24 cellular contexts compared by ENCODE assay signal in genomic region chr1:207071426-207071825, GRCh38. TPM values are rescaled to one million over a fixed set of nuclear protein-coding genes. Genes with fewer than 3 reads are reported as not detected.
DNase-seq lines count a peak whose midpoint lies in the region; ATAC-seq and TF ChIP-seq lines count a peak whose summit lies in the region.
"Had no signal": no experiment of that assay in that cellular context is flagged by ENCODE, and none has a peak within 500 bp of the region (broad histone marks: within the 10 kb centered on the region; RNA-seq: fewer than 3 reads in every experiment).

No MANE protein-coding gene starts in this region.

- no peak overlapping the region for H3K4me2 ChIP-seq in DND-41 (ENCODE audit: insufficient read depth, low read length)
- H3K4me2 ChIP-seq: A549 had no signal

- DNase-seq in activated naive CD8-positive, alpha-beta T cell treated with anti-CD3 and anti-CD28 coated beads, Interleukin-2, amount 10 ng/mL, durations not matched to agents 7 days and 5 days = no peak
- DNase-seq in activated naive CD8-positive, alpha-beta T cell treated with anti-CD3 and anti-CD28 coated beads for 36 hours = no peak
- DNase-seq in DND-41 (peak; percentile 20), immature natural killer cell (no peak), spleen (no peak), lower leg skin (ENCODE audit: low spot score in 2 of 2) (no peak), AG08396 (ENCODE audit: low spot score) (no peak), G401 (ENCODE audit: low spot score) (no peak)
- DNase-seq: Calu3, DMS79 treated with DMSO at 0.1 percent for 48 hours, MG63, NCI-H1105 treated with DMSO at 0.1 percent for 48 hours, NCI-H146, NCI-H1930, NCI-H2107, NCI-H524, NCI-H774, SJCRH30 had no signal

- H3K4me1 ChIP-seq in DND-41 (ENCODE audit: insufficient read depth, low read length) (0 out of 2 replicates have a peak, but pooled peaks cover 4% of the 10 kb centered on the region), spleen (peaks cover 0 to 42% (median 13%) of the 10 kb centered on the region in 6 donors)
- H3K4me1 ChIP-seq: SJCRH30 had no signal

- no peak overlapping the region for H3K4me3 ChIP-seq in DND-41 (ENCODE audit: low read depth in 1 of 2, low read length in 2 of 2)
- H3K4me3 ChIP-seq in spleen = peak overlapping the region in 1 of 8 donors; percentile 36
- no peak overlapping the region for H3K4me3 ChIP-seq in lower leg skin (ENCODE audit: low read depth, poor library complexity, severe bottlenecking)
- H3K4me3 ChIP-seq: A549, K562, MG63, SJCRH30 had no signal

- in situ Hi-C loops in G401 (cut with HindIII; ENCODE audit: low sequenced_read_pairs) = no loop called here

- H3K4me3 Mint-ChIP-seq in activated naive CD8-positive, alpha-beta T cell treated with anti-CD3 and anti-CD28 coated beads, Interleukin-2, amount 10 ng/mL, durations not matched to agents 7 days and 5 days = peak overlapping the region; percentile 70
- H3K4me3 Mint-ChIP-seq in activated naive CD8-positive, alpha-beta T cell treated with anti-CD3 and anti-CD28 coated beads for 36 hours = no peak overlapping the region
- peak overlapping the region in 3 of 5 donors; percentile 35 to 80 (median 70) for H3K4me3 Mint-ChIP-seq in immature natural killer cell

- no peaks in the 10 kb centered on the region for H3K9me3 ChIP-seq in DND-41 (ENCODE audit: insufficient read depth, low read length, severe bottlenecking)
- no peaks in the 10 kb centered on the region for H3K9me3 ChIP-seq in spleen
- H3K9me3 ChIP-seq: A549, MG63, SJCRH30 had no signal

- H3K27me3 Mint-ChIP-seq in activated naive CD8-positive, alpha-beta T cell treated with anti-CD3 and anti-CD28 coated beads, Interleukin-2, amount 10 ng/mL, durations not matched to agents 7 days and 5 days = peaks cover 2% of the 10 kb centered on the region
- H3K27me3 Mint-ChIP-seq in activated naive CD8-positive, alpha-beta T cell treated with anti-CD3 and anti-CD28 coated beads for 36 hours = no peaks in the 10 kb centered on the region
- H3K27me3 Mint-ChIP-seq in immature natural killer cell (ENCODE audit: low read depth in 3 of 3) = peaks cover 0 to 6% (median 3%) of the 10 kb centered on the region in 3 donors

- H3K9ac ChIP-seq in DND-41 (ENCODE audit: low read depth, low read length) = no peak overlapping the region

- H3K27me3 ChIP-seq in DND-41 (ENCODE audit: insufficient read depth, low read length, poor library complexity) = peaks cover 6% of the 10 kb centered on the region
- no peaks in the 10 kb centered on the region for H3K27me3 ChIP-seq in spleen (replicated peaks in 1 of 7)
- H3K27me3 ChIP-seq: MG63, SJCRH30 had no signal

- no peaks in the 10 kb centered on the region for H3K9me3 Mint-ChIP-seq in activated naive CD8-positive, alpha-beta T cell treated with anti-CD3 and anti-CD28 coated beads, Interleukin-2, amount 10 ng/mL, durations not matched to agents 7 days and 5 days
- no peaks in the 10 kb centered on the region for H3K9me3 Mint-ChIP-seq in activated naive CD8-positive, alpha-beta T cell treated with anti-CD3 and anti-CD28 coated beads for 36 hours
- H3K9me3 Mint-ChIP-seq in immature natural killer cell = peaks cover 0 to 3% (median 0%) of the 10 kb centered on the region in 6 donors

- H3K36me3 Mint-ChIP-seq in activated naive CD8-positive, alpha-beta T cell treated with anti-CD3 and anti-CD28 coated beads, Interleukin-2, amount 10 ng/mL, durations not matched to agents 7 days and 5 days = peaks cover 10% of the 10 kb centered on the region
- H3K36me3 Mint-ChIP-seq in activated naive CD8-positive, alpha-beta T cell treated with anti-CD3 and anti-CD28 coated beads for 36 hours = peaks cover 14% of the 10 kb centered on the region
- peaks cover 12 to 25% (median 17%) of the 10 kb centered on the region in 3 donors for H3K36me3 Mint-ChIP-seq in immature natural killer cell

- H4K20me1 ChIP-seq in DND-41 (ENCODE audit: insufficient read depth, low read length) = no peaks in the 10 kb centered on the region

- ATAC-seq in activated naive CD8-positive, alpha-beta T cell treated with anti-CD3 and anti-CD28 coated beads, Interleukin-2, amount 10 ng/mL, durations not matched to agents 7 days and 5 days (ENCODE audit: low read depth) = no peak
- ATAC-seq in DND-41 (ENCODE audit: insufficient read depth, low read depth) = peak; percentile 51; the same call in 2 of the 3 replicates
- ATAC-seq: A549, HepG2, K562, SK-N-SH treated with all-trans-retinoic acid at 6 μM for 48 hours had no signal

- H2AFZ ChIP-seq in DND-41 (ENCODE audit: low read depth, low read length) = no peak overlapping the region

- POLR2A ChIA-PET in activated naive CD8-positive, alpha-beta T cell treated with anti-CD3 and anti-CD28 coated beads, Interleukin-2, amount 10 ng/mL, durations not matched to agents 7 days and 5 days (lab: Charles Lee) = interaction anchor here (0.7 to 1.6 kb wide), 5 partner anchors 14 to 265 kb away, joined by 3 to 8 read pairs (median 5); partner anchors contain the start of genes CD55 and PFKFB2

- TF ChIP-seq CTCF in DND-41 (IDR thresholded peaks at IDR 0.05; ENCODE audit: borderline replicate concordance, extremely low read depth, low read length, poor library complexity, severe bottlenecking) (no peak), spleen (IDR thresholded peaks at IDR 0.05 in 8 of 11, conservative IDR thresholded peaks at IDR 0.05 in 3 of 11) (no peak), lower leg skin (IDR thresholded peaks at IDR 0.05) (no peak)

- TF ChIP-seq POLR2A in spleen (IDR thresholded peaks at IDR 0.05) (no peak), lower leg skin (IDR thresholded peaks at IDR 0.05) (no peak)

- intact Hi-C loops in spleen (cut with DNase I; ENCODE audit: low total_unique reads) = loop anchor here (10.0 kb wide), 1 partner anchor 67 kb away; no protein-coding TSS in a partner anchor
- intact Hi-C loops in lower leg skin (cut with DNase I; ENCODE audit: low total_unique reads) = no loop called here

- H3K27ac ChIP-seq in DND-41 (ENCODE audit: low read length) (no peak overlapping the region), spleen (peak overlapping the region in 7 of 8 donors; percentile 15 to 88 (median 86))
- H3K27ac ChIP-seq: A549, C4-2B, SJCRH30 had no signal

- peaks cover 41% of the 10 kb centered on the region for H3K4me1 Mint-ChIP-seq in activated naive CD8-positive, alpha-beta T cell treated with anti-CD3 and anti-CD28 coated beads, Interleukin-2, amount 10 ng/mL, durations not matched to agents 7 days and 5 days
- H3K4me1 Mint-ChIP-seq in activated naive CD8-positive, alpha-beta T cell treated with anti-CD3 and anti-CD28 coated beads for 36 hours = peaks cover 30% of the 10 kb centered on the region
- H3K4me1 Mint-ChIP-seq in immature natural killer cell = peaks cover 17 to 37% of the 10 kb centered on the region in 2 donors

- no peaks in the 10 kb centered on the region for H3K79me2 ChIP-seq in DND-41 (ENCODE audit: insufficient read depth, low read length)

- no peaks in the 10 kb centered on the region for H3K36me3 ChIP-seq in DND-41 (ENCODE audit: insufficient read depth, low read length)
- H3K36me3 ChIP-seq in spleen = peaks cover 0 to 100% (median 31%) of the 10 kb centered on the region in 6 donors
- H3K36me3 ChIP-seq: MG63, SJCRH30 had no signal

- H3K27ac Mint-ChIP-seq in activated naive CD8-positive, alpha-beta T cell treated with anti-CD3 and anti-CD28 coated beads, Interleukin-2, amount 10 ng/mL, durations not matched to agents 7 days and 5 days = peak overlapping the region; percentile 85
- no peak overlapping the region for H3K27ac Mint-ChIP-seq in activated naive CD8-positive, alpha-beta T cell treated with anti-CD3 and anti-CD28 coated beads for 36 hours
- H3K27ac Mint-ChIP-seq in immature natural killer cell = peak overlapping the region in 1 of 6 donors; percentile 72

- 73 to 88% (median 82%) methylated on average over 6 of the region's 6 CpGs for WGBS in spleen, 5 donors
- 93% methylated on average over 6 of the region's 6 CpGs for WGBS in lower leg skin, 2 donors

RNA-seq across cellular contexts. Expression of gene C4BPB, which starts 17.2 kb away (rescaled TPM):
- total RNA-seq in activated naive CD8-positive, alpha-beta T cell treated with anti-CD3 and anti-CD28 coated beads, Interleukin-2, amount 10 ng/mL, durations not matched to agents 7 days and 5 days = 1 to 10 TPM; 1.0 to 2.7 TPM
- total RNA-seq in activated naive CD8-positive, alpha-beta T cell treated with anti-CD3 and anti-CD28 coated beads for 36 hours = 1 to 10 TPM; 1.2 to 1.6 TPM
- polyA plus RNA-seq in immature natural killer cell = under 1 TPM in 1 of 3 donors, not detected in 2; 0.24 TPM
- 1 to 10 TPM in 3 of 7 donors, under 1 TPM in 3, not detected in 1; 0.34 to 1.4 (median 0.71) TPM for total RNA-seq in spleen
- polyA plus RNA-seq in spleen = under 1 TPM; 0.24 to 0.61 (median 0.59) TPM
- not detected for total RNA-seq in lower leg skin
- total RNA-seq in G401 (2014; rRNA removed; shearing (Covaris generic)) = not detected in 2 replicates
- total RNA-seq: K562, LHCN-M2, SJCRH30 had no signal
- polyA plus RNA-seq: K562 had no signal

RNA-seq across cellular contexts. Expression of gene PFKFB2, which starts 18.4 kb away (rescaled TPM):
- 1 to 10 TPM; 4.6 to 4.8 TPM for total RNA-seq in activated naive CD8-positive, alpha-beta T cell treated with anti-CD3 and anti-CD28 coated beads, Interleukin-2, amount 10 ng/mL, durations not matched to agents 7 days and 5 days
- 1 to 10 TPM; 3.9 to 5.2 TPM for total RNA-seq in activated naive CD8-positive, alpha-beta T cell treated with anti-CD3 and anti-CD28 coated beads for 36 hours
- 1 to 10 TPM in 2 of 3 donors, under 1 TPM in 1; 0.94 to 1.8 (median 1.4) TPM for polyA plus RNA-seq in immature natural killer cell
- 10 to 100 TPM; 19.1 to 69.5 (median 29.8) TPM for total RNA-seq in spleen
- 1 to 10 TPM; 6.8 to 8.3 (median 8.2) TPM for polyA plus RNA-seq in spleen
- 10 to 100 TPM; 12.6 to 22.6 (median 16.8) TPM for total RNA-seq in lower leg skin
- 18.8 and 25.6 TPM in 2 replicates for total RNA-seq in G401 (2014; rRNA removed; shearing (Covaris generic))

RNA-seq across cellular contexts. Expression of gene YOD1, which starts 20.4 kb away (rescaled TPM):
- 10 to 100 TPM; 10.1 to 10.2 TPM for total RNA-seq in activated naive CD8-positive, alpha-beta T cell treated with anti-CD3 and anti-CD28 coated beads, Interleukin-2, amount 10 ng/mL, durations not matched to agents 7 days and 5 days
- 10 to 100 TPM; 10.8 to 10.9 TPM for total RNA-seq in activated naive CD8-positive, alpha-beta T cell treated with anti-CD3 and anti-CD28 coated beads for 36 hours
- polyA plus RNA-seq in immature natural killer cell (1 to 10 TPM in 1 of 3 donors, under 1 TPM in 1, not detected in 1; 0.49 to 1.5 TPM), spleen (1 to 10 TPM; 2.8 to 3.6 (median 3.1) TPM)
- total RNA-seq in spleen (10 to 100 TPM in 6 of 7 donors, 1 to 10 TPM in 1; 9.8 to 23.2 (median 16.5) TPM), lower leg skin (10 to 100 TPM; 47.5 to 91.8 (median 65.5) TPM)
- 9.6 and 14.9 TPM in 2 replicates for total RNA-seq in G401 (2014; rRNA removed; shearing (Covaris generic))

RNA-seq across cellular contexts. Expression of gene C4BPA, which starts 32.6 kb away (rescaled TPM):
- total RNA-seq in activated naive CD8-positive, alpha-beta T cell treated with anti-CD3 and anti-CD28 coated beads, Interleukin-2, amount 10 ng/mL, durations not matched to agents 7 days and 5 days = not detected
- total RNA-seq in activated naive CD8-positive, alpha-beta T cell treated with anti-CD3 and anti-CD28 coated beads for 36 hours = not detected
- polyA plus RNA-seq in immature natural killer cell (not detected), spleen (under 1 TPM; 0.03 to 0.38 (median 0.04) TPM)
- total RNA-seq in spleen (1 to 10 TPM in 2 of 7 donors, under 1 TPM in 5; 0.33 to 1.9 (median 0.57) TPM), lower leg skin (not detected)
- total RNA-seq in G401 (2014; rRNA removed; shearing (Covaris generic)) = not detected in 2 replicates
- total RNA-seq: LHCN-M2 had no signal

RNA-seq across cellular contexts. Expression of gene C1orf116, which starts 38.9 kb away (rescaled TPM):
- total RNA-seq in activated naive CD8-positive, alpha-beta T cell treated with anti-CD3 and anti-CD28 coated beads, Interleukin-2, amount 10 ng/mL, durations not matched to agents 7 days and 5 days = not detected
- total RNA-seq in activated naive CD8-positive, alpha-beta T cell treated with anti-CD3 and anti-CD28 coated beads for 36 hours = under 1 TPM in 1 of 2 experiments, not detected in 1; 0.08 TPM
- polyA plus RNA-seq in immature natural killer cell = under 1 TPM in 1 of 3 donors, not detected in 2; 0.31 TPM
- 1 to 10 TPM in 1 of 7 donors, under 1 TPM in 6; 0.09 to 1.0 (median 0.28) TPM for total RNA-seq in spleen
- polyA plus RNA-seq in spleen = under 1 TPM in 2 of 3 donors, not detected in 1; 0.02 to 0.10 TPM
- total RNA-seq in lower leg skin = 100 to 1,000 TPM in 2 of 4 donors, 10 to 100 TPM in 2; 81.5 to 137 (median 110) TPM
- total RNA-seq in G401 (2014; rRNA removed; shearing (Covaris generic)) = not detected in 2 replicates
- total RNA-seq: SJCRH30 had no signal
